ENCODE assay signal across 27 cellular contexts in the genomic region with DNA sequence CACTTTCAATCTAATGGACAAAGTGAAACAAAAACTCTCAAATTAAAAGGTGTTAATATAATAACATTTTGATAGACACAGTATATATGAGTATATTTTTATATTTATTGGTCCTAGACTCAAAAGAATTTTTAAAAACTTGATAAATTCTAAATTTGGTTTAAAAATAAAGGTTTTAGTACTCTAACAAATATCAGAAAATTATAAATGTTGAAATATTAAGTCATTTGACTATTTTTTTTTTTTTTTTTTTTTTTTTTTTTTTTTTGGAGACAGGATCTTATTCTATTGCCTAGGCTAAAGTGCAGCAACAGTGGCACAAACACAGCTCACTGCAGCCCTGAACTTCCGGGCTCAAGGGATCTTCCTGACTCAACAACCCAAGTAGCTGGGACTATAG.
"Had no signal": no experiment of that assay in that cellular context is flagged by ENCODE, and none has a peak within 500 bp of the region (broad histone marks: within the 10 kb centered on the region; RNA-seq: fewer than 3 reads in every experiment).

No MANE protein-coding gene starts in this region.

- H3K4me1 ChIP-seq: colonic mucosa, esophagus muscularis mucosa, foreskin keratinocyte, heart right ventricle, lower lobe of right lung, psoas muscle, sigmoid colon, stomach, thyroid gland had no signal

- H3K27me3 ChIP-seq: colonic mucosa, esophagus muscularis mucosa, foreskin keratinocyte, heart right ventricle, sigmoid colon, stomach, thyroid gland had no signal

- DNase-seq: colonic mucosa; effector CD8-positive, alpha-beta T cell; endodermal cell; foreskin keratinocyte; glutamatergic neuron; heart right ventricle; hippocampal formation; islet precursor cell; left ventricle myocardium superior; lower lobe of right lung; naive thymus-derived CD8-positive, alpha-beta T cell; nephron progenitor cell; nucleus accumbens; posterior cingulate gyrus; psoas muscle; right cardiac atrium; sigmoid colon; stimulated activated CD4-positive, alpha-beta T cell treated with anti-CD3 and anti-CD28 coated beads, Interleukin-2, amount 100 ng/mL, for 24 hours; stimulated activated CD4-positive, alpha-beta T cell treated with anti-CD3 and anti-CD28 coated beads, Interleukin-4, amount 100 ng/mL, for 24 hours; stimulated activated naive CD4-positive, alpha-beta T cell treated with Interleukin-2 at 50 U/mL for 16 hours; stomach; thyroid gland; trophoblast cell had no signal

- H3K4me1 Mint-ChIP-seq: endodermal cell; nephron progenitor cell; stimulated activated effector memory CD8-positive, alpha-beta T cell treated with anti-CD3 and anti-CD28 coated beads, Interleukin-12 subunit alpha, Interleukin-12 subunit beta, amount 100 ng/mL, for 72 hours had no signal

- H3K9me3 ChIP-seq: colonic mucosa, esophagus muscularis mucosa, heart right ventricle, lower lobe of right lung, psoas muscle, sigmoid colon, stomach, thyroid gland had no signal

- H3K27ac Mint-ChIP-seq: dendritic cell treated with granulocyte-macrophage colony-stimulating factor and Interleukin-4, amounts not matched to agents 40 ng/mL and 50 ng/mL, for 4 days; endodermal cell; nephron progenitor cell; stimulated activated effector memory CD8-positive, alpha-beta T cell treated with anti-CD3 and anti-CD28 coated beads, Interleukin-12 subunit alpha, Interleukin-12 subunit beta, amount 100 ng/mL, for 72 hours had no signal

- FAIRE-seq: endothelial cell of umbilical vein had no signal

- ATAC-seq: foreskin keratinocyte; heart right ventricle; left ventricle myocardium superior; lower lobe of right lung; naive thymus-derived CD8-positive, alpha-beta T cell; psoas muscle; right cardiac atrium; stimulated activated effector memory CD8-positive, alpha-beta T cell treated with anti-CD3 and anti-CD28 coated beads, Interleukin-12 subunit alpha, Interleukin-12 subunit beta, amount 100 ng/mL, for 72 hours had no signal

- H3K27me3 Mint-ChIP-seq: dendritic cell treated with granulocyte-macrophage colony-stimulating factor and Interleukin-4, amounts not matched to agents 40 ng/mL and 50 ng/mL, for 4 days; naive thymus-derived CD8-positive, alpha-beta T cell had no signal

- H3K4me3 ChIP-seq: colonic mucosa, esophagus muscularis mucosa, heart right ventricle, lower lobe of right lung, psoas muscle, sigmoid colon, stomach, thyroid gland had no signal

- H3K4me3 Mint-ChIP-seq: dendritic cell treated with granulocyte-macrophage colony-stimulating factor and Interleukin-4, amounts not matched to agents 40 ng/mL and 50 ng/mL, for 4 days; endodermal cell; naive thymus-derived CD8-positive, alpha-beta T cell; nephron progenitor cell; stimulated activated effector memory CD8-positive, alpha-beta T cell treated with anti-CD3 and anti-CD28 coated beads, Interleukin-12 subunit alpha, Interleukin-12 subunit beta, amount 100 ng/mL, for 72 hours had no signal

- H3K27ac ChIP-seq: colonic mucosa, esophagus muscularis mucosa, foreskin keratinocyte, heart right ventricle, lower lobe of right lung, psoas muscle, sigmoid colon, stomach, thyroid gland had no signal
